In the genomic region with DNA sequence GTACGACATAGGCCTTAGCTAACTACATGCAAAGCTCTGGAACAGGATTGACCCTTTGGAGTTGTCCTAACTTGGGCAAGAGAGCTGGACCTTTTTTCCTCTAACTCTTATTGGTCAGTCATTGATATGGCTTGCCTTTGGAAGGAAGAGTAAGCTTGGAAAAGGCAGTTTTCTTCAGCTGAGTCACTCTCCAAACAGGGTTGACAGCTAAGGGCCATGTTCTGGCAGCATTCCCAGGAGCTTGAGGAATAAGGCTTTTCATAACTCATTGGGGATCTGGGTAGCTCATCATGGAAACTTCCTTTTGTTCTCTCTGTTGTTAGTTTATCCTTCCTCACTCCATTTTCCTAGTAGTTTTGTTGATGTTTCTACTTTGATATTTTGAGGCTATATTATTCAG, we compare ENCODE assay signal across 9 cellular contexts. TPM values are rescaled to one million over a fixed set of nuclear protein-coding genes. Genes with fewer than 3 reads are reported as not detected.
A peak's percentile ranks its signal among the peaks of the same experiment; 100 is the strongest.
DNase-seq lines count a peak whose midpoint lies in the region; ATAC-seq, FAIRE-seq and TF ChIP-seq lines count a peak whose summit lies in the region.
"Had no signal": no experiment of that assay in that cellular context is flagged by ENCODE, and none has a peak within 500 bp of the region (broad histone marks: within the 10 kb centered on the region; RNA-seq: fewer than 3 reads in every experiment).

No MANE protein-coding gene starts in this region.

- H3K4me2 ChIP-seq in osteoblast (ENCODE audit: insufficient read depth, low read length), result no peak overlapping the region

- peaks cover 10% of the 10 kb centered on the region for H3K4me1 ChIP-seq in osteoblast (ENCODE audit: insufficient read depth, low read length)

- H3K79me2 ChIP-seq in osteoblast (ENCODE audit: insufficient read depth, low read length), result no peaks in the 10 kb centered on the region

- peak overlapping the region; percentile 7 for H2AFZ ChIP-seq in osteoblast (ENCODE audit: low read length)

- ATAC-seq in GM21528 (IDR thresholded peaks at IDR 0.05; ENCODE audit: low FRiP score, unreplicated experiment), result no peak

- DNase-seq in DMS 273 (lab: John Stamatoyannopoulos, UW; ENCODE audit: unreplicated experiment) (peak; percentile 57), NCI-H345 treated with DMSO at 0.1 percent for 48 hours (lab: John Stamatoyannopoulos, UW; ENCODE audit: unreplicated experiment) (peak; percentile 40), epithelial cell of prostate (ENCODE audit: low read depth, low spot score) (peak; percentile 92), osteoblast (ENCODE audit: insufficient read length, low spot score, missing footprints) (peak; percentile 96), frontal cortex (ENCODE audit: low spot score in 2 of 2) (no peak), middle frontal gyrus (ENCODE audit: extremely low spot score, low spot score) (no peak), NOMO-1 treated with DMSO at 0.1 percent for 48 hours (lab: John Stamatoyannopoulos, UW; ENCODE audit: unreplicated experiment) (no peak)
- DNase-seq: stimulated activated CD4-positive, alpha-beta T cell treated with anti-CD3 and anti-CD28 coated beads, Interleukin-2, amount 100 ng/mL, for 48 hours had no signal

- H3K27me3 ChIP-seq in osteoblast (ENCODE audit: insufficient read depth, low read length), result no peaks in the 10 kb centered on the region

- H3K9me3 ChIP-seq in osteoblast (ENCODE audit: low read depth, low read length), result no peaks in the 10 kb centered on the region

- H3K36me3 ChIP-seq in osteoblast (ENCODE audit: insufficient read depth, low read length), result no peaks in the 10 kb centered on the region

- no peak overlapping the region for H3K4me3 ChIP-seq in osteoblast (ENCODE audit: insufficient read depth, low read length)

- no peak for FAIRE-seq in frontal cortex (lab: Jason Lieb, UNC)

- no peaks in the 10 kb centered on the region for H4K20me1 ChIP-seq in osteoblast (ENCODE audit: insufficient read depth, low read length)

- no peak for TF ChIP-seq CTCF in osteoblast (IDR thresholded peaks at IDR 0.05; ENCODE audit: extremely low read depth, low read depth, low read length)

- H3K27ac ChIP-seq in epithelial cell of prostate, result peak overlapping the region; percentile 64
- H3K27ac ChIP-seq in osteoblast (ENCODE audit: low read depth, low read length), result peak overlapping the region; percentile 46

RNA-seq across cellular contexts. Expression of a gene that starts 14.5 kb away (rescaled TPM):
- total RNA-seq in osteoblast (60.4 and 69.5 TPM in 2 replicates), frontal cortex (20.4 TPM)

Comparison
In these comparisons a context has a peak if more than half of its experiments do, and no peak if none do; other contexts are left out.
1. DNase-seq: peak in DMS 273 (single experiment), NCI-H345 treated with DMSO at 0.1 percent for 48 hours (single experiment), epithelial cell of prostate (single experiment) and osteoblast (single experiment); none in frontal cortex (0 of 2), middle frontal gyrus (single experiment) and NOMO-1 treated with DMSO at 0.1 percent for 48 hours (single experiment).